1 cellular context compared by ENCODE assay signal in genomic region chr10:7484456-7485266, GRCh38.
TF ChIP-seq lines count a peak whose summit lies in the region.

No MANE protein-coding gene starts in this region.

TF ChIP-seq in GM12878, 131 proteins besides CTCF, POLR2A, EP300 and RAD21 (continued from another document):
- TF ChIP-seq REST (IDR thresholded peaks at IDR 0.05; ENCODE audit: low read depth, low read length), result no peak
- peak; percentile 86 for TF ChIP-seq ZNF687 (IDR thresholded peaks at IDR 0.05)
- peak; percentile 73 to 81 for TF ChIP-seq IKZF2 (IDR thresholded peaks at IDR 0.05)
- no peak; the same call in 1 of the 2 replicates for TF ChIP-seq NR2F1 (conservative IDR thresholded peaks at IDR 0.05)
- TF ChIP-seq KAT2A (conservative IDR thresholded peaks at IDR 0.05; ENCODE audit: control insufficient read depth, low read depth, low read length), result no peak
- 0 out of 2 replicates have a peak, but pooled peaks have one; percentile 63 for TF ChIP-seq DPF2 (IDR thresholded peaks at IDR 0.05)
- TF ChIP-seq MXI1 (IDR thresholded peaks at IDR 0.05; ENCODE audit: low read depth, low read length), result peak; percentile 43; the same call in 1 of the 2 replicates
- no peak for TF ChIP-seq LARP7 (IDR thresholded peaks at IDR 0.05)
- TF ChIP-seq POLR2AphosphoS2 (IDR thresholded peaks at IDR 0.05; ENCODE audit: low read depth, low read length), result 0 out of 2 replicates have a peak, but pooled peaks have one; percentile 30
- TF ChIP-seq CREM (IDR thresholded peaks at IDR 0.05; ENCODE audit: low read depth), result no peak
- no peak for TF ChIP-seq ZZZ3 (IDR thresholded peaks at IDR 0.05; ENCODE audit: control insufficient read depth, insufficient read length, low read depth)
- TF ChIP-seq CREB1 (IDR thresholded peaks at IDR 0.05; ENCODE audit: low read depth), result 0 out of 2 replicates have a peak, but pooled peaks have one; percentile 34
- TF ChIP-seq PAX5 (IDR thresholded peaks at IDR 0.05; ENCODE audit: borderline replicate concordance, low read depth, low read length), result 0 out of 2 replicates have a peak, but pooled peaks have one; percentile 6
- TF ChIP-seq TAF1 (IDR thresholded peaks at IDR 0.05; ENCODE audit: borderline replicate concordance, low read depth, low read length), result 0 out of 2 replicates have a peak, but pooled peaks have one; percentile 31
- TF ChIP-seq TCF12 (IDR thresholded peaks at IDR 0.05; ENCODE audit: low read depth, low read length), result no peak
- TF ChIP-seq, protein P1, sequence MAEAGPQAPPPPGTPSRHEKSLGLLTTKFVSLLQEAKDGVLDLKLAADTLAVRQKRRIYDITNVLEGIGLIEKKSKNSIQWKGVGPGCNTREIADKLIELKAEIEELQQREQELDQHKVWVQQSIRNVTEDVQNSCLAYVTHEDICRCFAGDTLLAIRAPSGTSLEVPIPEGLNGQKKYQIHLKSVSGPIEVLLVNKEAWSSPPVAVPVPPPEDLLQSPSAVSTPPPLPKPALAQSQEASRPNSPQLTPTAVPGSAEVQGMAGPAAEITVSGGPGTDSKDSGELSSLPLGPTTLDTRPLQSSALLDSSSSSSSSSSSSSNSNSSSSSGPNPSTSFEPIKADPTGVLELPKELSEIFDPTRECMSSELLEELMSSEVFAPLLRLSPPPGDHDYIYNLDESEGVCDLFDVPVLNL (IDR thresholded peaks at IDR 0.05; ENCODE audit: low read depth, low read length), result no peak
- peak; percentile 33; the same call in 1 of the 2 replicates for TF ChIP-seq ZNF384 (IDR thresholded peaks at IDR 0.05; ENCODE audit: borderline replicate concordance, low read depth, low read length)
- TF ChIP-seq IRF4 (IDR thresholded peaks at IDR 0.05; ENCODE audit: low read depth, low read length), result peak; percentile 37; the same call in 1 of the 2 replicates
- 0 out of 2 replicates have a peak, but pooled peaks have one; percentile 14 for TF ChIP-seq CBFB (IDR thresholded peaks at IDR 0.05; ENCODE audit: low read depth)
- no peak for TF ChIP-seq SREBF2 (IDR thresholded peaks at IDR 0.05; ENCODE audit: low read length)
- peak; percentile 85 for TF ChIP-seq SPI1 (IDR thresholded peaks at IDR 0.05; ENCODE audit: borderline replicate concordance, insufficient read depth, low read depth, low read length)
- peak; percentile 76; the same call in 1 of the 2 replicates for TF ChIP-seq BCL11A (IDR thresholded peaks at IDR 0.05; ENCODE audit: low read depth, low read length)
- no peak for TF ChIP-seq SUZ12 (IDR thresholded peaks at IDR 0.05; ENCODE audit: unreplicated experiment)
- no peak for TF ChIP-seq KDM1A (IDR thresholded peaks at IDR 0.05; ENCODE audit: borderline replicate concordance)
- no peak for TF ChIP-seq NFXL1 (IDR thresholded peaks at IDR 0.05; ENCODE audit: borderline replicate concordance)
- TF ChIP-seq BACH1 (IDR thresholded peaks at IDR 0.05; ENCODE audit: borderline replicate concordance), result peak; percentile 64; the same call in 1 of the 2 replicates
